Comparison of ENCODE assay signal across 8 cellular contexts in the genomic region with DNA sequence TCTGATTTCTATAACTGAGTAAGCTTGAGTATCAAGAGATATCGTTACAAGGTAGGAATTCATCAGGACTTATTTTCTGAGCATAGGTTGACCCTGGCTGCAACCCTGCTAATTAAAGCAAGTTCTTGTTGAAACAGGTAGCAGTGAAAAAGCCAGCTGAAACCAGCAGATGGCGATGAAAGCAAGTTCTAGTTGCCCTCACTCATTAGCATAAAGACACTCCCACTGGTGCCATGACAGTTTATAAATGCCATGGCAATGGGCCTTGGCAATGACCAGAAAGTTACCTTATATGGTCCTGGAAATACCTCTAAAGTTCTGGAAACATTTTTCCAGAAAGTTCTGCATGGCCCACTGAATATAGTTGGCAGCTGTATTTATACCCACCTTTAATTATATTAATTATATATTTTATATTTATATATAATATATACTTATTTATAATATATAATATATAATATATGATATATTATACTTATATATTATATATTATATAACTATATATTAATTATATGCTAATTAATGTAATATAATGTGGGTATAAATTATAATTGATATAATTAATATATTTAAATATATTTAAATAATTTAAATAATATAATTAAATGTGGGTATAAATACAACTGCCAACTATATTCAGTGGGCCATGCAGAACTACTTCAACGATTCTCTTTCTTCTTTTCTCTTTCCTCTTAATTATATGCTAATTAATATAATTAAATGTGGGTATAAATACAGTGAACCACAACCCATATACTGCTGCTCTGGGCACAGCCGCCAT.
DNase-seq lines count a peak whose midpoint lies in the region; ATAC-seq, FAIRE-seq and TF ChIP-seq lines count a peak whose summit lies in the region.

No MANE protein-coding gene starts in this region.

- ATAC-seq in GM18498 (IDR thresholded peaks at IDR 0.05; ENCODE audit: unreplicated experiment) (peak; percentile 85), HG03196 (IDR thresholded peaks at IDR 0.05; ENCODE audit: unreplicated experiment) (peak; percentile 89)

- peak; percentile 68 for TF ChIP-seq CTCF in 22Rv1 (IDR thresholded peaks at IDR 0.05)

- FAIRE-seq in HTR-8/SVneo (lab: Jason Lieb, UNC) = no peak

- peak; percentile 7 for DNase-seq in NOMO-1 treated with dmso at 0.1 percent for 144 hours (lab: John Stamatoyannopoulos, UW; ENCODE audit: unreplicated experiment)
- DNase-seq in erythroblast (lab: John Stamatoyannopoulos, UW) = peak; percentile 60 to 61
- DNase-seq in NCI-H510A treated with DMSO at 0.1 percent for 48 hours (lab: John Stamatoyannopoulos, UW) = no peak
- DNase-seq in HTR-8/SVneo (ENCODE audit: insufficient read length, low spot score) = no peak
- no peak for DNase-seq in GM19238 (ENCODE audit: insufficient read length, low spot score)

- H3K27ac ChIP-seq in 22Rv1 = no peak overlapping the region

- no peak for TF ChIP-seq POLR2A in erythroblast (IDR thresholded peaks at IDR 0.05; ENCODE audit: low read length)

Comparison
In these comparisons a context has a peak if more than half of its experiments do, and no peak if none do; other contexts are left out.
1. DNase-seq: peak in NOMO-1 treated with dmso at 0.1 percent for 144 hours (single experiment) and erythroblast (2 of 2); none in NCI-H510A treated with DMSO at 0.1 percent for 48 hours (single experiment), HTR-8/SVneo (single experiment) and GM19238 (single experiment).